17 cellular contexts compared by ENCODE assay signal in the genomic region with DNA sequence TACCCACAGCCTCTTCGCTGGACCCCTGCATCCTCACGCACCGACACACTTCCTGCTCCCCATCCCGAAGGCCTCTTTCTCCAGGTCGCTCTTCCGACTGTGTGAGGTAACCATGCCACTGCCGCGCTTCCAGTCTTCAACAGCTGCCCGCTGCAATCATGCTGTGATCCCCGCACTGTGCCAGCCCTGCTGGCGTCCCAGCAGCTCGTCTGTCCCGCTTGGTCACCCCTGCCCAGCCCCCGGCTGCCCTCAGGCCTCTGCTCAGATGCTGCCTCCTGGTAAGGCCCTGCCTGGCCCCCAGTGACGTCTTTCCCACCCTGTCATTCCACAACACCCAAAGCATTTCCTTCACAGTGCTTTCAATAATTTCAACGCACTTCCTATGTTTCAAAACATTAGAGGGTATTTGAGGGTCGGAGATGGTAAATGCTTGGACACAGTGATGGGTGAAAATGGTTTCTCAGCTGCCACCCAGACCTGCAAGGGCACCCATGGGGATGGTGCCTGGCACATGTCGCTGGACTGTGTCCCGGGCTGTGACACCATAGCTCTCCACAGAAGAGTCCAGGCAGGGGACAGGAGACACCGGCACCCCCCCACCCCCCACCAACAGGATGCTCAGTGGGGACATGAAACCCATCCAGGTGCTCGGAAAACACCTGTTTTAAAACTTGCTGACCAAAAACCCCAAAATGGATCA.
DNase-seq lines count a peak whose midpoint lies in the region; ATAC-seq and TF ChIP-seq lines count a peak whose summit lies in the region.
"Had no signal": no experiment of that assay in that cellular context is flagged by ENCODE, and none has a peak within 500 bp of the region (broad histone marks: within the 10 kb centered on the region; RNA-seq: fewer than 3 reads in every experiment).

No MANE protein-coding gene starts in this region.

- H2AFZ ChIP-seq in OCI-LY1 (ENCODE audit: low read length): no peak overlapping the region

- H3K9ac ChIP-seq in OCI-LY1 (ENCODE audit: low read length): peak overlapping the region; percentile 78
- no peak overlapping the region for H3K9ac ChIP-seq in endodermal cell (ENCODE audit: extremely low read depth, low read length, poor library complexity, severe bottlenecking)

- no peak for TF ChIP-seq CTCF in OCI-LY1 (IDR thresholded peaks at IDR 0.05; ENCODE audit: low read length)
- no peak for TF ChIP-seq CTCF in endodermal cell (conservative IDR thresholded peaks at IDR 0.05)

- H3K79me2 ChIP-seq in OCI-LY1 (ENCODE audit: insufficient read depth, low read length): no peaks in the 10 kb centered on the region

- DNase-seq in DMS53 (lab: John Stamatoyannopoulos, UW) (peak; percentile 48), DMS53 treated with DMSO at 0.1 percent for 48 hours (lab: John Stamatoyannopoulos, UW; ENCODE audit: unreplicated experiment) (no peak), endodermal cell (no peak), putamen (ENCODE audit: low spot score) (peak; percentile 68), NCI-H1105 treated with DMSO at 0.1 percent for 48 hours (lab: John Stamatoyannopoulos, UW) (no peak), SK-N-DZ (ENCODE audit: low spot score) (no peak)
- DNase-seq: activated CD4-positive, alpha-beta memory T cell treated with anti-CD3 and anti-CD28 coated beads, Interleukin-2, amount 10 ng/mL, durations not matched to agents 7 days and 5 days; body of pancreas; left lung; MV-4-11; NCI-H2227 treated with DMSO at 0.1 percent for 48 hours; RPMI8226; stimulated activated CD4-positive, alpha-beta T cell treated with anti-CD3 and anti-CD28 coated beads, Interleukin-12 subunit alpha, Interleukin-12 subunit beta, amount 100 ng/mL, for 4 hours had no signal

- H3K27me3 ChIP-seq in OCI-LY1 (ENCODE audit: insufficient read depth, low read length): no peaks in the 10 kb centered on the region
- no peaks in the 10 kb centered on the region for H3K27me3 ChIP-seq in endodermal cell (ENCODE audit: control insufficient read depth, insufficient read depth, low read length, poor library complexity, severe bottlenecking)
- H3K27me3 ChIP-seq: body of pancreas, left lung had no signal

- no peaks in the 10 kb centered on the region for H3K9me3 ChIP-seq in OCI-LY1 (ENCODE audit: low read length)
- no peaks in the 10 kb centered on the region for H3K9me3 ChIP-seq in endodermal cell (ENCODE audit: control insufficient read depth, low read length)
- H3K9me3 ChIP-seq: body of pancreas, left lung, thoracic aorta had no signal

- H3F3A ChIP-seq in OCI-LY1 (ENCODE audit: insufficient read depth, low read length): no peaks in the 10 kb centered on the region

- no peaks in the 10 kb centered on the region for H3K27me3 Mint-ChIP-seq in endodermal cell (ENCODE audit: insufficient read depth)
- H3K27me3 Mint-ChIP-seq: activated CD4-positive, alpha-beta memory T cell treated with anti-CD3 and anti-CD28 coated beads, Interleukin-2, amount 10 ng/mL, durations not matched to agents 7 days and 5 days had no signal

- H3K4me3 ChIP-seq in OCI-LY1 (ENCODE audit: low read depth, low read length, poor library complexity, severe bottlenecking) (peak overlapping the region; percentile 39), endodermal cell (ENCODE audit: low read length) (no peak overlapping the region)
- H3K4me3 ChIP-seq: body of pancreas, left lung, thoracic aorta had no signal

- peaks cover 27% of the 10 kb centered on the region for H3K4me1 Mint-ChIP-seq in endodermal cell

- H3K36me3 ChIP-seq in OCI-LY1 (ENCODE audit: insufficient read depth, low read length): no peaks in the 10 kb centered on the region
- H3K36me3 ChIP-seq in endodermal cell (ENCODE audit: control insufficient read depth, insufficient read depth, low read length): peaks cover 4% of the 10 kb centered on the region
- H3K36me3 ChIP-seq: thoracic aorta had no signal

- peaks cover 2% of the 10 kb centered on the region for H3K36me3 Mint-ChIP-seq in endodermal cell (ENCODE audit: low read depth)

- no peaks in the 10 kb centered on the region for H3K9me2 ChIP-seq in OCI-LY1 (ENCODE audit: low read depth, low read length)

- H3K4me3 Mint-ChIP-seq in endodermal cell: no peak overlapping the region
- H3K4me3 Mint-ChIP-seq: activated CD4-positive, alpha-beta memory T cell treated with anti-CD3 and anti-CD28 coated beads, Interleukin-2, amount 10 ng/mL, durations not matched to agents 7 days and 5 days had no signal

- WGBS in endodermal cell (ENCODE audit: insufficient coverage in 1 of 2, insufficient read length in 1 of 2), 2 experiments: 90 to 91% methylated on average over 16 to 21 of the region's 21 CpGs

- H4K20me1 ChIP-seq in OCI-LY1 (ENCODE audit: insufficient read depth, low read length): no peaks in the 10 kb centered on the region

- H3K27ac ChIP-seq in OCI-LY1 (ENCODE audit: low read depth, low read length, poor library complexity, severe bottlenecking) (peak overlapping the region; percentile 94), endodermal cell (ENCODE audit: low read depth, low read length) (peak overlapping the region; percentile 97)
- H3K27ac ChIP-seq: body of pancreas, left lung, thoracic aorta had no signal

- H3K9me3 Mint-ChIP-seq in endodermal cell: no peaks in the 10 kb centered on the region
- H3K9me3 Mint-ChIP-seq: activated CD4-positive, alpha-beta memory T cell treated with anti-CD3 and anti-CD28 coated beads, Interleukin-2, amount 10 ng/mL, durations not matched to agents 7 days and 5 days; activated T-helper 2 cell treated with anti-CD3 and anti-CD28 coated beads, Interferon-gamma antibody, Interleukin-2, Interleukin-4, amounts not matched to agents 10 μg/mL and 5 μg/mL and 100 μg/mL, durations not matched to agents 14 hours and 24 hours and 36 hours had no signal

- ATAC-seq in GM19023 (IDR thresholded peaks at IDR 0.05; ENCODE audit: unreplicated experiment): no peak
- ATAC-seq: body of pancreas, left lung had no signal

- H3K4me1 ChIP-seq in OCI-LY1 (ENCODE audit: insufficient read depth, low read length, severe bottlenecking): peaks cover 91% of the 10 kb centered on the region
- peaks cover 7% of the 10 kb centered on the region for H3K4me1 ChIP-seq in endodermal cell (ENCODE audit: control insufficient read depth, insufficient read depth, low read length)
- H3K4me1 ChIP-seq: body of pancreas had no signal

- peak overlapping the region; percentile 58 for H3K27ac Mint-ChIP-seq in endodermal cell
- H3K27ac Mint-ChIP-seq: activated CD4-positive, alpha-beta memory T cell treated with anti-CD3 and anti-CD28 coated beads, Interleukin-2, amount 10 ng/mL, durations not matched to agents 7 days and 5 days; activated T-helper 2 cell treated with anti-CD3 and anti-CD28 coated beads, Interferon-gamma antibody, Interleukin-2, Interleukin-4, amounts not matched to agents 10 μg/mL and 5 μg/mL and 100 μg/mL, durations not matched to agents 14 hours and 24 hours and 36 hours had no signal

- peak overlapping the region; percentile 86 for H3K4me2 ChIP-seq in OCI-LY1 (ENCODE audit: low read length)

Comparison
In these comparisons a context has a peak if more than half of its experiments do, and no peak if none do; other contexts are left out.
1. DNase-seq: peak in DMS53 (single experiment) and putamen (single experiment); none in DMS53 treated with DMSO at 0.1 percent for 48 hours (single experiment), endodermal cell (single experiment), NCI-H1105 treated with DMSO at 0.1 percent for 48 hours (single experiment) and SK-N-DZ (single experiment).